In the genomic region with DNA sequence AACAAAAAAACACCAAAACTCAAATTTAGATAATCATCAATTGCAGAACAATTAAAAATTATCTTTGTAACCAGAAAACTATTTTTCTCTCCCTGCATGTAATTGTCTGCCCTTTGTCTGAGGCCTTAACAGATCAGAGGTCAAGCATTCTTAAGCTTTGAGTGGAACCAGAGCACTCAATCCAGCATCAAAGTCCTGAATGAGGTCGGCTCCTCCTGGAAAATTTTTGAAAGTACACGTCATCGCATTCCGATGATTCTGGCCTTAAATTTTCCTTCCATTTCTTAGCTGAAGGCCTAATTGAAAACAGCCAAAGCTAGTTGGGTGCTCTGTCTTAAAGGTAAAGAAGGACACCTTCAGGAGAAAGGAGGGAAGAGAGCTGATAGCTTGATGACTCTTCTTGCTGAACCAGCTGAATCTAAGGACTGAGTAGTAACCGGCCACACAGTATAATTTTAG, we compare ENCODE assay signal across 10 cellular contexts.
DNase-seq lines count a peak whose midpoint lies in the region; ATAC-seq and TF ChIP-seq lines count a peak whose summit lies in the region.
"Had no signal": no experiment of that assay in that cellular context is flagged by ENCODE, and none has a peak within 500 bp of the region (broad histone marks: within the 10 kb centered on the region; RNA-seq: fewer than 3 reads in every experiment).

No MANE protein-coding gene starts in this region.

- H3K27me3 ChIP-seq in ascending aorta (no peaks in the 10 kb centered on the region), tibial artery (no peaks in the 10 kb centered on the region)

- H3K4me3 ChIP-seq in ascending aorta = no peak overlapping the region
- no peak overlapping the region for H3K4me3 ChIP-seq in tibial artery

- TF ChIP-seq CTCF in ascending aorta (IDR thresholded peaks at IDR 0.05) (peak in 2 of 3 experiments; percentile 24 to 28), tibial artery (IDR thresholded peaks at IDR 0.05) (peak; percentile 13 to 21)

- H3K9me3 ChIP-seq in ascending aorta = no peaks in the 10 kb centered on the region
- H3K9me3 ChIP-seq in tibial artery = no peaks in the 10 kb centered on the region

- H3K27ac ChIP-seq in ascending aorta (peak overlapping the region; percentile 45 to 75), tibial artery (peak overlapping the region; percentile 33 to 45)
- H3K27ac ChIP-seq: 22Rv1 had no signal

- ATAC-seq in GM21529 (IDR thresholded peaks at IDR 0.05; ENCODE audit: unreplicated experiment) (no peak), GM18520 (IDR thresholded peaks at IDR 0.05; ENCODE audit: unreplicated experiment) (no peak)

- H3K36me3 ChIP-seq in ascending aorta (no peaks in the 10 kb centered on the region), tibial artery (no peaks in the 10 kb centered on the region)

- H3K4me1 ChIP-seq in ascending aorta (peaks cover 4 to 22% of the 10 kb centered on the region in 2 donors), tibial artery (peaks cover 0 to 36% (median 26%) of the 10 kb centered on the region in 4 donors)

- DNase-seq in DMS 273 (lab: John Stamatoyannopoulos, UW; ENCODE audit: unreplicated experiment) (peak; percentile 50), DMS 273 treated with DMSO at 0.1 percent for 48 hours (lab: John Stamatoyannopoulos, UW) (no peak), ascending aorta (ENCODE audit: low spot score in 2 of 2) (no peak), iPS-NIHi11 (ENCODE audit: low spot score) (peak; percentile 39), tibial artery (no peak)
- DNase-seq in activated CD4-positive, CD25-positive, alpha-beta regulatory T cell (lab: John Stamatoyannopoulos, UW) = no peak
- DNase-seq: cerebellar nuclear complex had no signal

- intact Hi-C loops in ascending aorta (cut with DNase I) (loop anchor here (2.0 to 10.0 kb wide), 5 partner anchors 327 to 629 kb away; a partner anchor contains a TSS), tibial artery (cut with DNase I; ENCODE audit: low total_unique reads) (no loop called here)

Comparison
In these comparisons a context has a peak if more than half of its experiments do, and no peak if none do; other contexts are left out.
1. DNase-seq: peak in DMS 273 (single experiment) and iPS-NIHi11 (single experiment); none in DMS 273 treated with DMSO at 0.1 percent for 48 hours (single experiment), ascending aorta (0 of 2), tibial artery (0 of 2) and activated CD4-positive, CD25-positive, alpha-beta regulatory T cell (0 of 4).